In genomic region chr21:29072873-29073221, GRCh38 we compare ENCODE assay signal across 8 cellular contexts. TPM values are rescaled to one million over a fixed set of nuclear protein-coding genes. Genes with fewer than 3 reads are reported as not detected.
DNase-seq lines count a peak whose midpoint lies in the region.

No MANE protein-coding gene starts in this region.

- peaks cover 32% of the 10 kb centered on the region for H3K36me3 Mint-ChIP-seq in activated CD4-positive, alpha-beta T cell treated with anti-CD3 and anti-CD28 coated beads, Interleukin-2, amount 10 ng/mL, durations not matched to agents 24 days and 14 days (ENCODE audit: low read depth)
- peaks cover 38% of the 10 kb centered on the region for H3K36me3 Mint-ChIP-seq in dendritic cell treated with granulocyte-macrophage colony-stimulating factor and Interleukin-4, amounts not matched to agents 40 ng/mL and 50 ng/mL, for 4 days (ENCODE audit: low read depth)

- H3K9me3 Mint-ChIP-seq in activated CD4-positive, alpha-beta T cell treated with anti-CD3 and anti-CD28 coated beads, Interleukin-2, amount 10 ng/mL, durations not matched to agents 24 days and 14 days, result no peaks in the 10 kb centered on the region
- H3K9me3 Mint-ChIP-seq in dendritic cell treated with granulocyte-macrophage colony-stimulating factor and Interleukin-4, amounts not matched to agents 40 ng/mL and 50 ng/mL, for 4 days, result no peaks in the 10 kb centered on the region

- H3K4me1 Mint-ChIP-seq in activated CD4-positive, alpha-beta T cell treated with anti-CD3 and anti-CD28 coated beads, Interleukin-2, amount 10 ng/mL, durations not matched to agents 24 days and 14 days, result peaks cover 44% of the 10 kb centered on the region
- peaks cover 28% of the 10 kb centered on the region for H3K4me1 Mint-ChIP-seq in dendritic cell treated with granulocyte-macrophage colony-stimulating factor and Interleukin-4, amounts not matched to agents 40 ng/mL and 50 ng/mL, for 4 days (ENCODE audit: low read depth)

- peak overlapping the region; percentile 64 for H3K4me3 ChIP-seq in mononuclear cell (ENCODE audit: low read length)

- no peaks in the 10 kb centered on the region for H3K27me3 Mint-ChIP-seq in activated CD4-positive, alpha-beta T cell treated with anti-CD3 and anti-CD28 coated beads, Interleukin-2, amount 10 ng/mL, durations not matched to agents 24 days and 14 days
- no peaks in the 10 kb centered on the region for H3K27me3 Mint-ChIP-seq in dendritic cell treated with granulocyte-macrophage colony-stimulating factor and Interleukin-4, amounts not matched to agents 40 ng/mL and 50 ng/mL, for 4 days

- H3K4me1 ChIP-seq in mononuclear cell (ENCODE audit: insufficient read depth, low read length), result peaks cover 33% of the 10 kb centered on the region

- no peaks in the 10 kb centered on the region for H3K9me3 ChIP-seq in mononuclear cell (ENCODE audit: low read depth, low read length)

- peak overlapping the region; percentile 100 for H3K4me3 Mint-ChIP-seq in activated CD4-positive, alpha-beta T cell treated with anti-CD3 and anti-CD28 coated beads, Interleukin-2, amount 10 ng/mL, durations not matched to agents 24 days and 14 days
- H3K4me3 Mint-ChIP-seq in dendritic cell treated with granulocyte-macrophage colony-stimulating factor and Interleukin-4, amounts not matched to agents 40 ng/mL and 50 ng/mL, for 4 days, result peak overlapping the region; percentile 97

- intact Hi-C loops in activated CD4-positive, alpha-beta T cell treated with anti-CD3 and anti-CD28 coated beads, Interleukin-2, amount 10 ng/mL, durations not matched to agents 24 days and 14 days (cut with micrococcal nuclease), result loop anchor here (1.0 to 5.0 kb wide), 6 partner anchors 49 to 274 kb away; partner anchors contain the start of gene USP16
- intact Hi-C loops in dendritic cell treated with granulocyte-macrophage colony-stimulating factor and Interleukin-4, amounts not matched to agents 40 ng/mL and 50 ng/mL, for 4 days (cut with micrococcal nuclease), result loop anchor here (1.0 to 5.0 kb wide), 2 partner anchors 46 to 81 kb away; partner anchors contain the start of gene LTN1

- no peak for DNase-seq in activated CD4-positive, alpha-beta T cell treated with anti-CD3 and anti-CD28 coated beads, Interleukin-2, amount 10 ng/mL, durations not matched to agents 24 days and 14 days
- no peak for DNase-seq in activated CD4-positive, alpha-beta T cell treated with anti-CD3 and anti-CD28 coated beads for 48 hours
- peak; percentile 33 for DNase-seq in NCI-H1694 (lab: John Stamatoyannopoulos, UW)
- DNase-seq in stimulated activated CD4-positive, alpha-beta T cell treated with anti-CD3 and anti-CD28 coated beads, Interleukin-15, amount 100 ng/mL, for 24 hours, result no peak
- no peak for DNase-seq in stimulated activated naive CD4-positive, alpha-beta T cell (lab: John Stamatoyannopoulos, UW)
- no peak for DNase-seq in activated CD4-positive, alpha-beta T cell treated with anti-CD3 and anti-CD28 coated beads for 4 hours

- H3K27ac Mint-ChIP-seq in activated CD4-positive, alpha-beta T cell treated with anti-CD3 and anti-CD28 coated beads, Interleukin-2, amount 10 ng/mL, durations not matched to agents 24 days and 14 days, result peak overlapping the region; percentile 99
- peak overlapping the region; percentile 95 for H3K27ac Mint-ChIP-seq in dendritic cell treated with granulocyte-macrophage colony-stimulating factor and Interleukin-4, amounts not matched to agents 40 ng/mL and 50 ng/mL, for 4 days

- no peaks in the 10 kb centered on the region for H3K27me3 ChIP-seq in mononuclear cell (ENCODE audit: insufficient read depth, low read length)

RNA-seq across cellular contexts. Expression of gene CCT8, which starts 0.6 kb away (rescaled TPM):
- 432 and 438 TPM in 2 replicates for total RNA-seq in activated CD4-positive, alpha-beta T cell treated with anti-CD3 and anti-CD28 coated beads, Interleukin-2, amount 10 ng/mL, durations not matched to agents 24 days and 14 days
- 120 TPM for total RNA-seq in mononuclear cell

RNA-seq across cellular contexts. Expression of gene USP16, which starts 48.4 kb away (rescaled TPM):
- total RNA-seq in activated CD4-positive, alpha-beta T cell treated with anti-CD3 and anti-CD28 coated beads, Interleukin-2, amount 10 ng/mL, durations not matched to agents 24 days and 14 days, result 45.7 and 46.7 TPM in 2 replicates
- 64.0 TPM for total RNA-seq in mononuclear cell

RNA-seq across cellular contexts. Expression of gene RWDD2B, which starts 53.7 kb away (rescaled TPM):
- 12.2 and 12.3 TPM in 2 replicates for total RNA-seq in activated CD4-positive, alpha-beta T cell treated with anti-CD3 and anti-CD28 coated beads, Interleukin-2, amount 10 ng/mL, durations not matched to agents 24 days and 14 days
- total RNA-seq in mononuclear cell, result 1.3 TPM

RNA-seq across cellular contexts. Expression of gene MAP3K7CL, which starts 57.6 kb away (rescaled TPM):
- 4.0 and 4.3 TPM in 2 replicates for total RNA-seq in activated CD4-positive, alpha-beta T cell treated with anti-CD3 and anti-CD28 coated beads, Interleukin-2, amount 10 ng/mL, durations not matched to agents 24 days and 14 days
- 119 TPM for total RNA-seq in mononuclear cell
